Comparison of ENCODE assay signal across 1 cellular context in genomic region chr9:124206391-124206790, GRCh38.
TF ChIP-seq lines count a peak whose summit lies in the region.

No MANE protein-coding gene starts in this region.

TF ChIP-seq in HEK293T, 16 proteins besides CTCF, POLR2A, EP300 and RAD21 (continued from another document):
- TF ChIP-seq ZNF384 (IDR thresholded peaks at IDR 0.05) (no peak), BHLHE40 (IDR thresholded peaks at IDR 0.05; ENCODE audit: borderline replicate concordance) (no peak), FOXA1 (IDR thresholded peaks at IDR 0.05) (no peak), PKNOX1 (IDR thresholded peaks at IDR 0.05) (no peak), ARNT (IDR thresholded peaks at IDR 0.05) (no peak), TARDBP (IDR thresholded peaks at IDR 0.05) (no peak), NFRKB (IDR thresholded peaks at IDR 0.05) (no peak), HDGF (IDR thresholded peaks at IDR 0.05; ENCODE audit: borderline replicate concordance) (no peak), LEF1 (IDR thresholded peaks at IDR 0.05; ENCODE audit: borderline replicate concordance) (no peak)
TF ChIP-seq in HEK293T: peak in this region for 0.
